In genomic region chr14:49861581-49861922, GRCh38 we compare ENCODE assay signal across 8 cellular contexts. TPM values are rescaled to one million over a fixed set of nuclear protein-coding genes. Genes with fewer than 3 reads are reported as not detected.
DNase-seq lines count a peak whose midpoint lies in the region; ATAC-seq and TF ChIP-seq lines count a peak whose summit lies in the region.

No MANE protein-coding gene starts in this region.

- H3K4me3 ChIP-seq in HFF-Myc (replicated peaks; ENCODE audit: low read depth, low read length) (peak overlapping the region; percentile 59), esophagus (ENCODE audit: low read depth in 1 of 2, low read length in 2 of 2) (peak overlapping the region; percentile 57 to 62), mucosa of stomach (ENCODE audit: low read length) (peak overlapping the region; percentile 100)

- H3K27ac ChIP-seq in esophagus (ENCODE audit: low read depth in 2 of 2, low read length in 1 of 2), result peak overlapping the region; percentile 94 to 100

- no peak for ATAC-seq in stimulated activated effector memory CD8-positive, alpha-beta T cell treated with anti-CD3 and anti-CD28 coated beads, Interleukin-12 subunit alpha, Interleukin-12 subunit beta, amount 100 ng/mL, for 72 hours
- no peak for ATAC-seq in GM21737 (IDR thresholded peaks at IDR 0.05; ENCODE audit: unreplicated experiment)

- H3K27me3 ChIP-seq in esophagus (ENCODE audit: control insufficient read depth in 1 of 2, insufficient read depth in 2 of 2, low read length in 2 of 2), result no peaks in the 10 kb centered on the region
- no peaks in the 10 kb centered on the region for H3K27me3 ChIP-seq in mucosa of stomach (ENCODE audit: control insufficient read depth, insufficient read depth, low read length)

- TF ChIP-seq CTCF in HFF-Myc (IDR thresholded peaks at IDR 0.05; ENCODE audit: low read depth, low read length, missing control alignments), result no peak

- H3K27ac Mint-ChIP-seq in stimulated activated effector memory CD8-positive, alpha-beta T cell treated with anti-CD3 and anti-CD28 coated beads, Interleukin-12 subunit alpha, Interleukin-12 subunit beta, amount 100 ng/mL, for 72 hours, result no peak overlapping the region

- DNase-seq in D341Med (ENCODE audit: low spot score) (peak; percentile 49), HFF-Myc (ENCODE audit: extremely low read depth, low read depth) (peak; percentile 52), NOMO-1 (lab: John Stamatoyannopoulos, UW; ENCODE audit: unreplicated experiment in 2 of 2) (peak; percentile 69 to 79)
- DNase-seq in activated CD8-positive, alpha-beta memory T cell treated with anti-CD3 and anti-CD28 coated beads, Interleukin-2, amount 50 U/mL, for 4 hours, result peak; percentile 60
- peak; percentile 38 to 84 for DNase-seq in stimulated activated effector memory CD8-positive, alpha-beta T cell treated with anti-CD3 and anti-CD28 coated beads, Interleukin-12 subunit alpha, Interleukin-12 subunit beta, amount 100 ng/mL, for 72 hours (ENCODE audit: low spot score in 2 of 2)

- H3K36me3 ChIP-seq in esophagus (ENCODE audit: control insufficient read depth in 2 of 2, insufficient read depth in 2 of 2, low read length in 1 of 2) (no peaks in the 10 kb centered on the region), mucosa of stomach (ENCODE audit: control insufficient read depth, insufficient read depth, low read length) (no peaks in the 10 kb centered on the region)

- peak overlapping the region; percentile 100 for H3K9ac ChIP-seq in mucosa of stomach (ENCODE audit: low read length)

- no peak overlapping the region for H3K4me3 Mint-ChIP-seq in stimulated activated effector memory CD8-positive, alpha-beta T cell treated with anti-CD3 and anti-CD28 coated beads, Interleukin-12 subunit alpha, Interleukin-12 subunit beta, amount 100 ng/mL, for 72 hours

- peaks cover 20% of the 10 kb centered on the region for H3K4me1 Mint-ChIP-seq in stimulated activated effector memory CD8-positive, alpha-beta T cell treated with anti-CD3 and anti-CD28 coated beads, Interleukin-12 subunit alpha, Interleukin-12 subunit beta, amount 100 ng/mL, for 72 hours

- H3K9me3 Mint-ChIP-seq in stimulated activated effector memory CD8-positive, alpha-beta T cell treated with anti-CD3 and anti-CD28 coated beads, Interleukin-12 subunit alpha, Interleukin-12 subunit beta, amount 100 ng/mL, for 72 hours, result no peaks in the 10 kb centered on the region

- no peaks in the 10 kb centered on the region for H3K4me1 ChIP-seq in esophagus (ENCODE audit: control insufficient read depth in 2 of 2, insufficient read depth in 2 of 2, low read length in 1 of 2)
- H3K4me1 ChIP-seq in mucosa of stomach (ENCODE audit: control insufficient read depth, insufficient read depth, low read length), result peaks cover 9% of the 10 kb centered on the region

- WGBS in esophagus, 2 donors, result 0 to 1% methylated on average over 13 of the region's 13 CpGs

- H3K9me3 ChIP-seq in esophagus (ENCODE audit: control insufficient read depth in 2 of 2, insufficient read depth in 1 of 2, low read depth in 1 of 2, low read length in 1 of 2) (no peaks in the 10 kb centered on the region), mucosa of stomach (ENCODE audit: control insufficient read depth, low read length) (no peaks in the 10 kb centered on the region)

- H3K36me3 Mint-ChIP-seq in stimulated activated effector memory CD8-positive, alpha-beta T cell treated with anti-CD3 and anti-CD28 coated beads, Interleukin-12 subunit alpha, Interleukin-12 subunit beta, amount 100 ng/mL, for 72 hours, result no peaks in the 10 kb centered on the region

RNA-seq across cellular contexts. Expression of gene NEMF, which starts 9.0 kb away (rescaled TPM):
- polyA plus RNA-seq in esophagus, result 10 to 100 TPM; 19.9 to 40.2 TPM

RNA-seq across cellular contexts. Expression of gene ARF6, which starts 31.3 kb away (rescaled TPM):
- polyA plus RNA-seq in esophagus, result 100 to 1,000 TPM in 1 of 2 donors, 10 to 100 TPM in 1; 80.9 to 112 TPM
